Comparison of ENCODE assay signal across 9 cellular contexts in the genomic region with DNA sequence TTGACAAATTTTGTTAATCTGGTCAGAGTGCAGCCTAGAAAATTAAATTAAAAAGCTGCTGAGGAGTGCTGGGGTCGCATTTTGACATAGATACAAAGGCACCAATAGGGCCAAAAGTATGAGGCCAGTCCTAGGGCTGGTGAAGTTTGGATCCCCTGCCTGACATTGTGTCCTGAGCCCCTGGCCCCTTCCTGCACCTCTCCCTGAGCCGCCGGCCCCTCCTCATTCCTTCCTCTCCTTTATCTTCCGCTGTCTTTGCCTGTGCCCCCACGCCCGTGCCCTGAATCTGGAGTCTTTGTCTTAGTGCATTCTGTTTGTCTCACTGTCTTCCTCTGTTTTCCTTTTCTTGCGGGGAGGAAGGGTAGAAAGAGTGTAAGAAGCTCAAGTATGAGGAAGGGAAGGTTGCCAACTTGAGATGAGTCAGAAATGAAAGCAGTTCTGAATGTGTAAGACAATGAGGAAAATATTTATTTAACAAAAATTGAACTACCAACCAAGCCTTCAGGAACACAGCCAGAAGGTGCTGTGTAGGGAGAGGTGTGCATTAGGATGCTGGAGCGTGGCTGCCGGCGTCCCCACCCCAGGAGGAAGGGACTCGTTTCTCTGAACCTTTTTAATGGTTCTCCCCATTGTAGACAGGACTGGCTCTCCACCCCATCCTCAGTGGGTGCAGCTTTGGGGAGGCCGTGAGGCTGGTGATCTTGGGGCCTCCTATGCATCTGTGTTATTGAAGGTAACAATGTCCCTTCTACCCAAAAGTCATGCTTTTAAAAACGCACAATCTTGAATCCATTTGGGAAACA.
A peak's percentile ranks its signal among the peaks of the same experiment; 100 is the strongest.
DNase-seq lines count a peak whose midpoint lies in the region; ATAC-seq and TF ChIP-seq lines count a peak whose summit lies in the region.
"Had no signal": no experiment of that assay in that cellular context is flagged by ENCODE, and none has a peak within 500 bp of the region (broad histone marks: within the 10 kb centered on the region; RNA-seq: fewer than 3 reads in every experiment).

No MANE protein-coding gene starts in this region.

- H3K27me3 ChIP-seq in neuronal stem cell (ENCODE audit: control insufficient read depth in 3 of 3, insufficient read depth in 3 of 3, low read depth in 1 of 3, low read length in 3 of 3) = no peaks in the 10 kb centered on the region

- H3K36me3 ChIP-seq in neuronal stem cell (replicated peaks in 1 of 2; ENCODE audit: control insufficient read depth in 2 of 2, insufficient read depth in 2 of 2, low read length in 2 of 2) = no peaks in the 10 kb centered on the region

- peaks cover 3% of the 10 kb centered on the region for H3K79me1 ChIP-seq in neuronal stem cell (ENCODE audit: low read depth, low read length)

- no peak overlapping the region for H2AFZ ChIP-seq in neuronal stem cell (ENCODE audit: low read length)

- no peak overlapping the region for H2BK12ac ChIP-seq in neuronal stem cell (ENCODE audit: low read length)

- no peak overlapping the region for H3K18ac ChIP-seq in neuronal stem cell (ENCODE audit: low read length)

- H3K27ac ChIP-seq in epithelial cell of prostate (peak overlapping the region; percentile 12), neuronal stem cell (replicated peaks; ENCODE audit: low read length) (no peak overlapping the region), coronary artery (no peak overlapping the region)

- TF ChIP-seq CTCF in AG09319 (IDR thresholded peaks at IDR 0.05; ENCODE audit: low read depth, low read length) = no peak
- no peak for TF ChIP-seq CTCF in coronary artery (IDR thresholded peaks at IDR 0.05)

- H2AK5ac ChIP-seq in neuronal stem cell (ENCODE audit: low read depth, low read length) = no peak overlapping the region

- no peak overlapping the region for H3K4ac ChIP-seq in neuronal stem cell (ENCODE audit: low read length)

- no peak overlapping the region for H3K23ac ChIP-seq in neuronal stem cell (ENCODE audit: low read depth, low read length, poor library complexity)

- peaks cover 10 to 18% of the 10 kb centered on the region in 2 donors for H3K4me1 ChIP-seq in neuronal stem cell (ENCODE audit: control insufficient read depth in 2 of 2, insufficient read depth in 1 of 2, low read depth in 1 of 2, low read length in 2 of 2)

- no peak overlapping the region for H4K8ac ChIP-seq in neuronal stem cell (ENCODE audit: low read depth, low read length)

- no peak overlapping the region for H4K91ac ChIP-seq in neuronal stem cell (ENCODE audit: low read depth, low read length, poor library complexity)

- ATAC-seq in HG03159 (IDR thresholded peaks at IDR 0.05; ENCODE audit: unreplicated experiment) = no peak

- no peak overlapping the region for H2BK120ac ChIP-seq in neuronal stem cell (ENCODE audit: low read depth, low read length)

- H3K4me2 ChIP-seq in neuronal stem cell (ENCODE audit: insufficient read depth, low read length, poor library complexity, severe bottlenecking) = peak overlapping the region; percentile 12

- no peaks in the 10 kb centered on the region for H3K9me3 ChIP-seq in neuronal stem cell (replicated peaks in 1 of 2; ENCODE audit: control insufficient read depth in 2 of 2, insufficient read depth in 1 of 2, low read depth in 1 of 2, low read length in 2 of 2)

- H3K4me3 ChIP-seq in neuronal stem cell (ENCODE audit: low read length in 2 of 2) (no peak overlapping the region), coronary artery (no peak overlapping the region)

- WGBS in neuronal stem cell (ENCODE audit: extremely low coverage in 2 of 2, insufficient read length in 2 of 2, insufficient replicate concordance in 1 of 2), 2 donors = no CpG with 5 or more reads among the region's 13 CpGs

- no peak overlapping the region for H2BK15ac ChIP-seq in neuronal stem cell (ENCODE audit: low read length)

- no peak overlapping the region for H3K14ac ChIP-seq in neuronal stem cell (ENCODE audit: low read length)

- no peak overlapping the region for H3K9ac ChIP-seq in neuronal stem cell (ENCODE audit: low read depth, low read length, poor library complexity)

- no peak overlapping the region for H2BK5ac ChIP-seq in neuronal stem cell (ENCODE audit: low read length)

- DNase-seq in AG09319 (ENCODE audit: extremely low read depth, low read depth) (peak; percentile 75), LoVo (ENCODE audit: low spot score) (peak; percentile 56), epithelial cell of prostate (ENCODE audit: low read depth, low spot score) (peak; percentile 65), neuronal stem cell (ENCODE audit: low spot score) (no peak), cerebellum (ENCODE audit: low spot score) (no peak), coronary artery (ENCODE audit: low spot score) (no peak)
- DNase-seq in stimulated activated CD4-positive, alpha-beta T cell treated with anti-CD3 and anti-CD28 coated beads, Interleukin-15, amount 100 ng/mL, for 24 hours = no peak
- DNase-seq: naive B cell had no signal

Comparison
In these comparisons a context has a peak if more than half of its experiments do, and no peak if none do; other contexts are left out.
1. DNase-seq: peak in AG09319 (single experiment), LoVo (single experiment) and epithelial cell of prostate (single experiment); none in neuronal stem cell (single experiment), cerebellum (single experiment), coronary artery (single experiment) and stimulated activated CD4-positive, alpha-beta T cell treated with anti-CD3 and anti-CD28 coated beads, Interleukin-15, amount 100 ng/mL, for 24 hours (single experiment).